In the genomic region with DNA sequence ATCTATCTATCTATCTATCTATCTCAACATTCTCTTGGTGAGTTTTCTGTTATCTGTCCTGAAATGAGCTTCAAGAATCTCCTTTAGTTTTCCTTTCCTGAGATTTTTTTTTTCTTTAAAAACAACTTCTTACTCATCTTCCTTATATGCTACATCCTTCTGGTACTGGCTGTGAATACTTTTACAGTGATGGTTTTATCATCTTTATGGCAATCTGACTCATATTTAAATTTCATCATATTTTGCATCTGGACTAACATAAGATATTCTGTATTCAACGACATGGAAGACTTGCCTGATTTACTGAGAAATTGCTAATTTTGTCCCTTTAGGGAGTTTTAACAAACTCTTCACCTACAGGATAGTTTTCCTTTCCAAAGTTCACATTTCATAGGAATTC, we compare ENCODE assay signal across 20 cellular contexts. TPM values are rescaled to one million over a fixed set of nuclear protein-coding genes. Genes with fewer than 3 reads are reported as not detected.
DNase-seq lines count a peak whose midpoint lies in the region; ATAC-seq, FAIRE-seq and TF ChIP-seq lines count a peak whose summit lies in the region.
"Had no signal": no experiment of that assay in that cellular context is flagged by ENCODE, and none has a peak within 500 bp of the region (broad histone marks: within the 10 kb centered on the region; RNA-seq: fewer than 3 reads in every experiment).

No MANE protein-coding gene starts in this region.

- H3K36me3 ChIP-seq in astrocyte (ENCODE audit: insufficient read depth, low read length), result no peaks in the 10 kb centered on the region
- no peaks in the 10 kb centered on the region for H3K36me3 ChIP-seq in right lobe of liver
- H3K36me3 ChIP-seq in Peyer's patch, result no peaks in the 10 kb centered on the region
- H3K36me3 ChIP-seq in right atrium auricular region, result no peaks in the 10 kb centered on the region
- H3K36me3 ChIP-seq: colonic mucosa had no signal

- H3K27ac Mint-ChIP-seq in HFFc6 (peak overlapping the region; percentile 86), astrocyte (ENCODE audit: unreplicated experiment) (peak overlapping the region; percentile 8)
- H3K27ac Mint-ChIP-seq in T-helper 2 cell treated with Interferon-gamma antibody and Interleukin-4, amounts not matched to agents 5 μg/mL and 100 μg/mL, for 36 hours, result no peak overlapping the region
- H3K27ac Mint-ChIP-seq: mesothelial cell of epicardium, nephron had no signal

- H3K4me2 ChIP-seq in astrocyte (ENCODE audit: low read length), result peak overlapping the region; percentile 40

- TF ChIP-seq POLR2A in right lobe of liver (IDR thresholded peaks at IDR 0.05) (no peak), Peyer's patch (IDR thresholded peaks at IDR 0.05) (no peak)

- H3K4me3 ChIP-seq in AG09309 (ENCODE audit: control insufficient read depth, low read depth, low read length) (no peak overlapping the region), astrocyte (ENCODE audit: insufficient read depth, low read depth, low read length) (no peak overlapping the region), foreskin fibroblast (ENCODE audit: low read depth in 1 of 2, low read length in 2 of 2) (no peak overlapping the region), right lobe of liver (no peak overlapping the region), Peyer's patch (no peak overlapping the region), right atrium auricular region (no peak overlapping the region)
- H3K4me3 ChIP-seq: colonic mucosa had no signal

- peak; percentile 80 for FAIRE-seq in astrocyte (lab: Jason Lieb, UNC)

- no peak for TF ChIP-seq CTCF in AG09309 (IDR thresholded peaks at IDR 0.05; ENCODE audit: control insufficient read depth, insufficient read depth, low read depth, low read length, missing control alignments)
- no peak for TF ChIP-seq CTCF in HFFc6 (IDR thresholded peaks at IDR 0.05)
- no peak for TF ChIP-seq CTCF in astrocyte (IDR thresholded peaks at IDR 0.05; ENCODE audit: insufficient read depth, low read depth, low read length)
- no peak for TF ChIP-seq CTCF in foreskin fibroblast (IDR thresholded peaks at IDR 0.05; ENCODE audit: low read depth, low read length)
- TF ChIP-seq CTCF in right lobe of liver (IDR thresholded peaks at IDR 0.05), result no peak
- no peak for TF ChIP-seq CTCF in Peyer's patch (IDR thresholded peaks at IDR 0.05)
- TF ChIP-seq CTCF in right atrium auricular region (IDR thresholded peaks at IDR 0.05), result no peak

- H3K27me3 ChIP-seq in astrocyte (ENCODE audit: insufficient read depth, low read length), result no peaks in the 10 kb centered on the region
- no peaks in the 10 kb centered on the region for H3K27me3 ChIP-seq in right lobe of liver
- H3K27me3 ChIP-seq in Peyer's patch, result no peaks in the 10 kb centered on the region
- H3K27me3 ChIP-seq in right atrium auricular region, result no peaks in the 10 kb centered on the region
- H3K27me3 ChIP-seq: colonic mucosa had no signal

- no peak overlapping the region for H3K9ac ChIP-seq in astrocyte (ENCODE audit: low read length)

- no peaks in the 10 kb centered on the region for H3K9me3 Mint-ChIP-seq in HFFc6
- no peaks in the 10 kb centered on the region for H3K9me3 Mint-ChIP-seq in astrocyte (ENCODE audit: unreplicated experiment)
- H3K9me3 Mint-ChIP-seq in T-helper 2 cell treated with Interferon-gamma antibody and Interleukin-4, amounts not matched to agents 5 μg/mL and 100 μg/mL, for 36 hours, result no peaks in the 10 kb centered on the region
- H3K9me3 Mint-ChIP-seq: nephron had no signal

- no peak overlapping the region for H2AFZ ChIP-seq in astrocyte (ENCODE audit: low read depth, low read length)

- H3K4me1 ChIP-seq in astrocyte (ENCODE audit: insufficient read depth, low read length) (peaks cover 23% of the 10 kb centered on the region), right lobe of liver (no peaks in the 10 kb centered on the region), Peyer's patch (no peaks in the 10 kb centered on the region), right atrium auricular region (no peaks in the 10 kb centered on the region)
- H3K4me1 ChIP-seq: colonic mucosa had no signal

- intact Hi-C loops in right lobe of liver (cut with DNase I), result no loop called here

- H3K79me2 ChIP-seq in astrocyte (ENCODE audit: insufficient read depth, low read length), result no peaks in the 10 kb centered on the region

- H3K4me1 Mint-ChIP-seq in HFFc6 (ENCODE audit: low read depth), result peaks cover 88% of the 10 kb centered on the region
- H3K4me1 Mint-ChIP-seq in astrocyte (ENCODE audit: low read depth, unreplicated experiment), result peaks cover 33% of the 10 kb centered on the region
- peaks cover 8% of the 10 kb centered on the region for H3K4me1 Mint-ChIP-seq in T-helper 2 cell treated with Interferon-gamma antibody and Interleukin-4, amounts not matched to agents 5 μg/mL and 100 μg/mL, for 36 hours (ENCODE audit: low read depth)
- H3K4me1 Mint-ChIP-seq: mesothelial cell of epicardium, nephron had no signal

- H4K20me1 ChIP-seq in astrocyte (ENCODE audit: insufficient read depth, low read length), result no peaks in the 10 kb centered on the region

- peak overlapping the region; percentile 57 for H3K27ac ChIP-seq in astrocyte (ENCODE audit: low read depth, low read length)
- H3K27ac ChIP-seq in right lobe of liver, result no peak overlapping the region
- no peak overlapping the region for H3K27ac ChIP-seq in Peyer's patch
- H3K27ac ChIP-seq in right atrium auricular region, result no peak overlapping the region
- H3K27ac ChIP-seq: colonic mucosa had no signal

- 65% methylated on average over 1 of the region's 1 CpG for WGBS in right lobe of liver (ENCODE audit: insufficient coverage, low coverage, low lambda C conversion rate, missing lambda C conversion rate)

- ATAC-seq in right lobe of liver, result no peak
- ATAC-seq: left colon had no signal

- no peaks in the 10 kb centered on the region for H3K27me3 Mint-ChIP-seq in HFFc6 (ENCODE audit: insufficient read depth)
- no peaks in the 10 kb centered on the region for H3K27me3 Mint-ChIP-seq in astrocyte (ENCODE audit: low read depth, unreplicated experiment)
- peaks cover 55% of the 10 kb centered on the region for H3K27me3 Mint-ChIP-seq in T-helper 2 cell treated with Interferon-gamma antibody and Interleukin-4, amounts not matched to agents 5 μg/mL and 100 μg/mL, for 36 hours (ENCODE audit: low read depth)

- H3K36me3 Mint-ChIP-seq in HFFc6 (ENCODE audit: low read depth), result peaks cover 16% of the 10 kb centered on the region
- no peaks in the 10 kb centered on the region for H3K36me3 Mint-ChIP-seq in astrocyte (ENCODE audit: low read depth, unreplicated experiment)
- no peaks in the 10 kb centered on the region for H3K36me3 Mint-ChIP-seq in T-helper 2 cell treated with Interferon-gamma antibody and Interleukin-4, amounts not matched to agents 5 μg/mL and 100 μg/mL, for 36 hours (ENCODE audit: low read depth)
- H3K36me3 Mint-ChIP-seq: mesothelial cell of epicardium had no signal

- H3K4me3 Mint-ChIP-seq in HFFc6, result peak overlapping the region; percentile 70
- no peak overlapping the region for H3K4me3 Mint-ChIP-seq in astrocyte (ENCODE audit: unreplicated experiment)
- no peak overlapping the region for H3K4me3 Mint-ChIP-seq in T-helper 2 cell treated with Interferon-gamma antibody and Interleukin-4, amounts not matched to agents 5 μg/mL and 100 μg/mL, for 36 hours
- H3K4me3 Mint-ChIP-seq: mesothelial cell of epicardium, nephron had no signal

- peak; percentile 52 for DNase-seq in AG09309 (ENCODE audit: low read depth)
- peak; percentile 76 for DNase-seq in HFFc6
- DNase-seq in astrocyte (ENCODE audit: low read depth), result peak; percentile 61
- DNase-seq in foreskin fibroblast, result peak; percentile 52 to 71
- no peak for DNase-seq in right lobe of liver
- DNase-seq in T-helper 2 cell treated with Interferon-gamma antibody and Interleukin-4, amounts not matched to agents 5 μg/mL and 100 μg/mL, for 36 hours (ENCODE audit: low spot score), result no peak
- no peak for DNase-seq in Peyer's patch
- no peak for DNase-seq in right atrium auricular region (ENCODE audit: low spot score)
- DNase-seq: activated CD4-positive, alpha-beta T cell treated with anti-CD3 and anti-CD28 coated beads, Interleukin-2, amount 50 U/mL, for 4 hours; activated naive CD4-positive, alpha-beta T cell treated with Interleukin-2 at 50 U/mL for 16 hours; colonic mucosa; DMS79 treated with DMSO at 0.1 percent for 48 hours; KBM-7; left colon; NCI-H1092; NCI-H2081; NCI-H446 treated with DMSO at 0.1 percent for 48 hours; NK-92 treated with Interleukin-12 subunit alpha and Interleukin-12 subunit beta, amount 100 ng/mL, for 24 hours had no signal

- H3K9me3 ChIP-seq in astrocyte (ENCODE audit: insufficient read depth, low read depth, low read length) (no peaks in the 10 kb centered on the region), right lobe of liver (no peaks in the 10 kb centered on the region), Peyer's patch (no peaks in the 10 kb centered on the region), right atrium auricular region (no peaks in the 10 kb centered on the region)
- H3K9me3 ChIP-seq: colonic mucosa had no signal

RNA-seq across cellular contexts. Expression of a gene that starts 33.0 kb away (rescaled TPM):
- total RNA-seq in HFFc6 (2021; fragmentation: NEBNext Ultra II Directional; extraction: Animal tissue kit (Norgen Biotek cat#: 25700)), result 10 to 100 TPM; 34.9 to 57.6 (median 42.8) TPM
- 7.6 and 8.2 TPM in 2 replicates for total RNA-seq in astrocyte
- 1 to 10 TPM; 1.4 to 6.4 (median 2.4) TPM for total RNA-seq in right lobe of liver
- total RNA-seq in Peyer's patch, result 10 to 100 TPM in 2 of 4 donors, 1 to 10 TPM in 2; 2.1 to 96.6 (median 9.6) TPM
- total RNA-seq in right atrium auricular region, result 10 to 100 TPM; 16.0 to 27.7 TPM

Comparison
In these comparisons a context has a peak if more than half of its experiments do, and no peak if none do; other contexts are left out.
1. DNase-seq: peak in AG09309 (single experiment), HFFc6 (single experiment), astrocyte (single experiment) and foreskin fibroblast (2 of 2); none in right lobe of liver (0 of 3), T-helper 2 cell treated with Interferon-gamma antibody and Interleukin-4, amounts not matched to agents 5 μg/mL and 100 μg/mL, for 36 hours (single experiment), Peyer's patch (0 of 3) and right atrium auricular region (single experiment).